Comparison of ENCODE assay signal across 1 cellular context in genomic region chr17:42608692-42609181, GRCh38.
TF ChIP-seq lines count a peak whose summit lies in the region.

No MANE protein-coding gene starts in this region.

TF ChIP-seq in GM12878, 131 proteins besides CTCF, POLR2A, EP300 and RAD21 (continued from another document):
- TF ChIP-seq TCF3 (IDR thresholded peaks at IDR 0.05; ENCODE audit: borderline replicate concordance, insufficient read depth, low read depth, low read length) (no peak), ATF2 (IDR thresholded peaks at IDR 0.05; ENCODE audit: low read length) (no peak), YBX1 (IDR thresholded peaks at IDR 0.05) (no peak), ESRRA (IDR thresholded peaks at IDR 0.05; ENCODE audit: low read length) (no peak), BCL3 (IDR thresholded peaks at IDR 0.05; ENCODE audit: borderline replicate concordance, insufficient read depth, low read depth, low read length, poor library complexity, severe bottlenecking) (no peak), ELK1 (IDR thresholded peaks at IDR 0.05; ENCODE audit: low read depth, low read length) (no peak), TCF7 (IDR thresholded peaks at IDR 0.05; ENCODE audit: borderline replicate concordance) (no peak), ZBTB33 (IDR thresholded peaks at IDR 0.05) (no peak), ZSCAN29 (IDR thresholded peaks at IDR 0.05) (no peak), ZNF687 (IDR thresholded peaks at IDR 0.05) (no peak), FOS (IDR thresholded peaks at IDR 0.05; ENCODE audit: borderline replicate concordance, extremely low read depth, insufficient read length) (no peak), ETV6 (conservative IDR thresholded peaks at IDR 0.05 in 1 of 2, IDR thresholded peaks at IDR 0.05 in 1 of 2; ENCODE audit: borderline replicate concordance in 1 of 2, low read depth in 1 of 2) (no peak), RELB (IDR thresholded peaks at IDR 0.05; ENCODE audit: low read depth) (no peak)
- TF ChIP-seq, protein P1, sequence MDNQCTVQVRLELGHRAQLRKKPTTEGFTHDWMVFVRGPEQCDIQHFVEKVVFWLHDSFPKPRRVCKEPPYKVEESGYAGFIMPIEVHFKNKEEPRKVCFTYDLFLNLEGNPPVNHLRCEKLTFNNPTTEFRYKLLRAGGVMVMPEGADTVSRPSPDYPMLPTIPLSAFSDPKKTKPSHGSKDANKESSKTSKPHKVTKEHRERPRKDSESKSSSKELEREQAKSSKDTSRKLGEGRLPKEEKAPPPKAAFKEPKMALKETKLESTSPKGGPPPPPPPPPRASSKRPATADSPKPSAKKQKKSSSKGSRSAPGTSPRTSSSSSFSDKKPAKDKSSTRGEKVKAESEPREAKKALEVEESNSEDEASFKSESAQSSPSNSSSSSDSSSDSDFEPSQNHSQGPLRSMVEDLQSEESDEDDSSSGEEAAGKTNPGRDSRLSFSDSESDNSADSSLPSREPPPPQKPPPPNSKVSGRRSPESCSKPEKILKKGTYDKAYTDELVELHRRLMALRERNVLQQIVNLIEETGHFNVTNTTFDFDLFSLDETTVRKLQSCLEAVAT (IDR thresholded peaks at IDR 0.05) = peak; percentile 72
